ENCODE assay signal across 1 cellular context in the genomic region with DNA sequence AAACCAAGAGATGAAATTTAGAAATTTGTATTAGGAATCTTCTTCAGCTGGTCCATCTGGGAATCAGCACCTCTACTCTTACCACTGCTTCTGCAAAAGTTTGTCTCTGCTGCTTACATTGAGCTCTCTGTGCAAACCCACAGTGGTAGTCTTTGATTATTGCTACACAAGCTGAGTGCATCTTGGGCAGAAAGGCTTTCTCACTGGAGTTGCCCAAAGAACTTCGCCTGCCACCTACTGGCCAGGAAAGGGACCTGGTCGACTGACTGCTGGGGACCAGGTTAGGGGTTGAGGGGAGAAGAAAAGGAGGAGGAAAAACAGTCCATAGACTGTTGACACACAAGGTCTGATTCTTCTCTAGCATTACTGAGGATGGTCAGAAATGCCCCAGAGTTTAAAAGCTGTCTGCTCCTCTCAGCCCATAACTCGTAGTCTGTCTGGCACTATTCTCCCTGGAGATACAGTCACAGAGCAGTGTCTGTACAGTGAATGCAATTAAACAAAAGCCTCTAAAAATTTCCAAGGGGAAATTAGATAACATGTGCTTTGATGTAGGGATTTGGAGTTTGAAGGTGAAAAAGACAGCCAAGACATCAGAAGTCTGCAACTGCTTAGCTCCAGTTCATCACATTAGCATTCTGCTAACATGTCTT.
TF ChIP-seq lines count a peak whose summit lies in the region.

No MANE protein-coding gene starts in this region.

TF ChIP-seq in GM23338, 12 proteins besides CTCF, POLR2A, EP300 and RAD21 (continued from another document):
- TF ChIP-seq, protein P1, sequence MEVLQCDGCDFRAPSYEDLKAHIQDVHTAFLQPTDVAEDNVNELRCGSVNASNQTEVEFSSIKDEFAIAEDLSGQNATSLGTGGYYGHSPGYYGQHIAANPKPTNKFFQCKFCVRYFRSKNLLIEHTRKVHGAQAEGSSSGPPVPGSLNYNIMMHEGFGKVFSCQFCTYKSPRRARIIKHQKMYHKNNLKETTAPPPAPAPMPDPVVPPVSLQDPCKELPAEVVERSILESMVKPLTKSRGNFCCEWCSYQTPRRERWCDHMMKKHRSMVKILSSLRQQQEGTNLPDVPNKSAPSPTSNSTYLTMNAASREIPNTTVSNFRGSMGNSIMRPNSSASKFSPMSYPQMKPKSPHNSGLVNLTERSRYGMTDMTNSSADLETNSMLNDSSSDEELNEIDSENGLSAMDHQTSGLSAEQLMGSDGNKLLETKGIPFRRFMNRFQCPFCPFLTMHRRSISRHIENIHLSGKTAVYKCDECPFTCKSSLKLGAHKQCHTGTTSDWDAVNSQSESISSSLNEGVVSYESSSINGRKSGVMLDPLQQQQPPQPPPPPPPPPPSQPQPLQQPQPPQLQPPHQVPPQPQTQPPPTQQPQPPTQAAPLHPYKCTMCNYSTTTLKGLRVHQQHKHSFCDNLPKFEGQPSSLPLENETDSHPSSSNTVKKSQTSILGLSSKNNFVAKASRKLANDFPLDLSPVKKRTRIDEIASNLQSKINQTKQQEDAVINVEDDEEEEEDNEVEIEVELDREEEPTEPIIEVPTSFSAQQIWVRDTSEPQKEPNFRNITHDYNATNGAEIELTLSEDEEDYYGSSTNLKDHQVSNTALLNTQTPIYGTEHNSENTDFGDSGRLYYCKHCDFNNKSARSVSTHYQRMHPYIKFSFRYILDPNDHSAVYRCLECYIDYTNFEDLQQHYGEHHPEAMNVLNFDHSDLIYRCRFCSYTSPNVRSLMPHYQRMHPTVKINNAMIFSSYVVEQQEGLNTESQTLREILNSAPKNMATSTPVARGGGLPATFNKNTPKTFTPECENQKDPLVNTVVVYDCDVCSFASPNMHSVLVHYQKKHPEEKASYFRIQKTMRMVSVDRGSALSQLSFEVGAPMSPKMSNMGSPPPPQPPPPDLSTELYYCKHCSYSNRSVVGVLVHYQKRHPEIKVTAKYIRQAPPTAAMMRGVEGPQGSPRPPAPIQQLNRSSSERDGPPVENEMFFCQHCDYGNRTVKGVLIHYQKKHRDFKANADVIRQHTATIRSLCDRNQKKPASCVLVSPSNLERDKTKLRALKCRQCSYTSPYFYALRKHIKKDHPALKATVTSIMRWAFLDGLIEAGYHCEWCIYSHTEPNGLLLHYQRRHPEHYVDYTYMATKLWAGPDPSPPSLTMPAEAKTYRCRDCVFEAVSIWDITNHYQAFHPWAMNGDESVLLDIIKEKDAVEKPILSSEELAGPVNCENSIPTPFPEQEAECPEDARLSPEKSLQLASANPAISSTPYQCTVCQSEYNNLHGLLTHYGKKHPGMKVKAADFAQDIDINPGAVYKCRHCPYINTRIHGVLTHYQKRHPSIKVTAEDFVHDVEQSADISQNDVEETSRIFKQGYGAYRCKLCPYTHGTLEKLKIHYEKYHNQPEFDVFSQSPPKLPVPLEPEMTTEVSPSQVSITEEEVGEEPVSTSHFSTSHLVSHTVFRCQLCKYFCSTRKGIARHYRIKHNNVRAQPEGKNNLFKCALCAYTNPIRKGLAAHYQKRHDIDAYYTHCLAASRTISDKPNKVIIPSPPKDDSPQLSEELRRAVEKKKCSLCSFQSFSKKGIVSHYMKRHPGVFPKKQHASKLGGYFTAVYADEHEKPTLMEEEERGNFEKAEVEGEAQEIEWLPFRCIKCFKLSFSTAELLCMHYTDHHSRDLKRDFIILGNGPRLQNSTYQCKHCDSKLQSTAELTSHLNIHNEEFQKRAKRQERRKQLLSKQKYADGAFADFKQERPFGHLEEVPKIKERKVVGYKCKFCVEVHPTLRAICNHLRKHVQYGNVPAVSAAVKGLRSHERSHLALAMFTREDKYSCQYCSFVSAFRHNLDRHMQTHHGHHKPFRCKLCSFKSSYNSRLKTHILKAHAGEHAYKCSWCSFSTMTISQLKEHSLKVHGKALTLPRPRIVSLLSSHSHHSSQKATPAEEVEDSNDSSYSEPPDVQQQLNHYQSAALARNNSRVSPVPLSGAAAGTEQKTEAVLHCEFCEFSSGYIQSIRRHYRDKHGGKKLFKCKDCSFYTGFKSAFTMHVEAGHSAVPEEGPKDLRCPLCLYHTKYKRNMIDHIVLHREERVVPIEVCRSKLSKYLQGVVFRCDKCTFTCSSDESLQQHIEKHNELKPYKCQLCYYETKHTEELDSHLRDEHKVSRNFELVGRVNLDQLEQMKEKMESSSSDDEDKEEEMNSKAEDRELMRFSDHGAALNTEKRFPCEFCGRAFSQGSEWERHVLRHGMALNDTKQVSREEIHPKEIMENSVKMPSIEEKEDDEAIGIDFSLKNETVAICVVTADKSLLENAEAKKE (CRISPR knock-in tag; IDR thresholded peaks at IDR 0.05) = no peak
- TF ChIP-seq, protein P2, sequence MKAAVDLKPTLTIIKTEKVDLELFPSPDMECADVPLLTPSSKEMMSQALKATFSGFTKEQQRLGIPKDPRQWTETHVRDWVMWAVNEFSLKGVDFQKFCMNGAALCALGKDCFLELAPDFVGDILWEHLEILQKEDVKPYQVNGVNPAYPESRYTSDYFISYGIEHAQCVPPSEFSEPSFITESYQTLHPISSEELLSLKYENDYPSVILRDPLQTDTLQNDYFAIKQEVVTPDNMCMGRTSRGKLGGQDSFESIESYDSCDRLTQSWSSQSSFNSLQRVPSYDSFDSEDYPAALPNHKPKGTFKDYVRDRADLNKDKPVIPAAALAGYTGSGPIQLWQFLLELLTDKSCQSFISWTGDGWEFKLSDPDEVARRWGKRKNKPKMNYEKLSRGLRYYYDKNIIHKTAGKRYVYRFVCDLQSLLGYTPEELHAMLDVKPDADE (IDR thresholded peaks at IDR 0.05) = no peak
- TF ChIP-seq POLR2AphosphoS5 (IDR thresholded peaks at IDR 0.05; ENCODE audit: low read depth) (no peak), EZH2phosphoT487 (IDR thresholded peaks at IDR 0.05; ENCODE audit: unreplicated experiment) (no peak), NANOG (IDR thresholded peaks at IDR 0.05; ENCODE audit: borderline replicate concordance) (no peak)
TF ChIP-seq in GM23338: peak in this region for 0.
